Comparison of ENCODE assay signal across 1 cellular context in the genomic region with DNA sequence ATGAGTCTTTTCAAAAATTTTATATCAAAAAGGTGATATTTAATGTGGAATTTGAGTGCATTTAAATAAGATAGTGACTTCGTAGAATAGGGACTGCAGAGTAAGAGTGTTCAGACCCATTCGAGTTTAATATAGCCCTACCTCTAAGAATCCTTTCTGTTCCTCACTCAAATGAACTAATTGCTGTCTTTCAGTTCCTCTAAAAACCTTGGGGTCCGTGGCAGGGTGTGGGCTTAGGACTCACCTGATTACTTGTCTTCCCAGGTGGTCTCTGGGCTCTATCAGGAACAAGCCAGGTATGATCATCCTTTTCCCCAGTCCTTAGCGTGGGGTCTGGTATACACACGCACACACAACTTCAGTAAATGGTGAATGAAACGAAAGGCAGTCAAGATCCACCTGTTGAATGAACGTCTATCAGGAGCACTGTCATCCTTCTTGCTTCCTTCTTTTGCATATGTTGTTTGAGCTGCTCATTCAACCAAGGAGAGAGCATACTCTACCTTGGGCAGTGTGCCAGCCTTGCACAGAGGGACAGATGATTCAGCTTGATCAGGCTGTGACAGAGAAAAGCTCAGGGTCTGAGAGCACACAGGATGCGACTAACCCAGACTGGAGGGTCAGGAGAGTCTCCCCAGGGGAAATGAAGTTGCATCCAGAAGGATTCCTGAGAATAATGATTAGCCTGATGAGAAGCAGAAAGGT.
TF ChIP-seq lines count a peak whose summit lies in the region.

No MANE protein-coding gene starts in this region.

TF ChIP-seq in K562, 482 proteins besides CTCF, POLR2A, EP300 and RAD21 (continued from another document):
- TF ChIP-seq, protein P1, sequence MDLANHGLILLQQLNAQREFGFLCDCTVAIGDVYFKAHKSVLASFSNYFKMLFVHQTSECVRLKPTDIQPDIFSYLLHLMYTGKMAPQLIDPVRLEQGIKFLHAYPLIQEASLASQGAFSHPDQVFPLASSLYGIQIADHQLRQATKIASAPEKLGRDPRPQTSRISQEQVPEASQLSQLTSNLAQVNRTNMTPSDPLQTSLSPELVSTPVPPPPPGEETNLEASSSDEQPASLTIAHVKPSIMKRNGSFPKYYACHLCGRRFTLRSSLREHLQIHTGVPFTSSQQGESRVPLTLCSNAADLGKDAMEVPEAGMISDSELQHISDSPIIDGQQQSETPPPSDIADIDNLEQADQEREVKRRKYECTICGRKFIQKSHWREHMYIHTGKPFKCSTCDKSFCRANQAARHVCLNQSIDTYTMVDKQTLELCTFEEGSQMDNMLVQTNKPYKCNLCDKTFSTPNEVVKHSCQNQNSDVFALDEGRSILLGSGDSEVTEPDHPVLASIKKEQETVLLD (IDR thresholded peaks at IDR 0.05), result peak; percentile 31; the same call in 1 of the 2 replicates
- 0 out of 4 replicates have a peak, but pooled peaks of 1 of the 2 experiments have one; percentile 21 for TF ChIP-seq HDAC1 (IDR thresholded peaks at IDR 0.05)
- no peak for TF ChIP-seq ZNF263 (CRISPR knock-in tag; IDR thresholded peaks at IDR 0.05; ENCODE audit: borderline replicate concordance)
- TF ChIP-seq MLX (CRISPR knock-in tag; conservative IDR thresholded peaks at IDR 0.05), result 0 out of 4 replicates have a peak, but pooled peaks of 1 of the 2 experiments have one; percentile 54
- TF ChIP-seq JUND (IDR thresholded peaks at IDR 0.05; ENCODE audit: borderline replicate concordance, low read depth, low read length), result 0 out of 2 replicates have a peak, but pooled peaks have one; percentile 45
- TF ChIP-seq JUND (tag; IDR thresholded peaks at IDR 0.05; ENCODE audit: borderline replicate concordance, low read depth, low read length), result no peak; the same call in 2 of the 3 replicates
- TF ChIP-seq CTBP1 (IDR thresholded peaks at IDR 0.05; ENCODE audit: borderline replicate concordance), result peak; percentile 66
- TF ChIP-seq, protein P2, sequence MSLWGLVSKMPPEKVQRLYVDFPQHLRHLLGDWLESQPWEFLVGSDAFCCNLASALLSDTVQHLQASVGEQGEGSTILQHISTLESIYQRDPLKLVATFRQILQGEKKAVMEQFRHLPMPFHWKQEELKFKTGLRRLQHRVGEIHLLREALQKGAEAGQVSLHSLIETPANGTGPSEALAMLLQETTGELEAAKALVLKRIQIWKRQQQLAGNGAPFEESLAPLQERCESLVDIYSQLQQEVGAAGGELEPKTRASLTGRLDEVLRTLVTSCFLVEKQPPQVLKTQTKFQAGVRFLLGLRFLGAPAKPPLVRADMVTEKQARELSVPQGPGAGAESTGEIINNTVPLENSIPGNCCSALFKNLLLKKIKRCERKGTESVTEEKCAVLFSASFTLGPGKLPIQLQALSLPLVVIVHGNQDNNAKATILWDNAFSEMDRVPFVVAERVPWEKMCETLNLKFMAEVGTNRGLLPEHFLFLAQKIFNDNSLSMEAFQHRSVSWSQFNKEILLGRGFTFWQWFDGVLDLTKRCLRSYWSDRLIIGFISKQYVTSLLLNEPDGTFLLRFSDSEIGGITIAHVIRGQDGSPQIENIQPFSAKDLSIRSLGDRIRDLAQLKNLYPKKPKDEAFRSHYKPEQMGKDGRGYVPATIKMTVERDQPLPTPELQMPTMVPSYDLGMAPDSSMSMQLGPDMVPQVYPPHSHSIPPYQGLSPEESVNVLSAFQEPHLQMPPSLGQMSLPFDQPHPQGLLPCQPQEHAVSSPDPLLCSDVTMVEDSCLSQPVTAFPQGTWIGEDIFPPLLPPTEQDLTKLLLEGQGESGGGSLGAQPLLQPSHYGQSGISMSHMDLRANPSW (CRISPR knock-in tag; IDR thresholded peaks at IDR 0.05), result 0 out of 2 replicates have a peak, but pooled peaks have one; percentile 31
- TF ChIP-seq UBTF (IDR thresholded peaks at IDR 0.05; ENCODE audit: borderline replicate concordance in 1 of 2, low read depth in 2 of 2, low read length in 2 of 2), result 0 out of 4 replicates have a peak, but pooled peaks of 1 of the 2 experiments have one; percentile 21
- no peak for TF ChIP-seq KAT8 (IDR thresholded peaks at IDR 0.05; ENCODE audit: low read depth)
- TF ChIP-seq RCOR1 (IDR thresholded peaks at IDR 0.05; ENCODE audit: borderline replicate concordance in 1 of 2, low read depth in 2 of 2, low read length in 2 of 2), result 0 out of 4 replicates have a peak, but pooled peaks of 1 of the 2 experiments have one; percentile 30
- TF ChIP-seq MAFG (tag; conservative IDR thresholded peaks at IDR 0.05), result peak; percentile 73
- peak; percentile 12; the same call in 1 of the 2 replicates for TF ChIP-seq FOSL1 (tag; conservative IDR thresholded peaks at IDR 0.05)
- peak; percentile 52; the same call in 1 of the 2 replicates for TF ChIP-seq MAFF (IDR thresholded peaks at IDR 0.05; ENCODE audit: low read length)
- peak; percentile 82; the same call in 1 of the 2 replicates for TF ChIP-seq NFE2 (IDR thresholded peaks at IDR 0.05; ENCODE audit: low read depth)
- no peak for TF ChIP-seq SMARCB1 (IDR thresholded peaks at IDR 0.05; ENCODE audit: insufficient read length, low read depth)
- TF ChIP-seq ZNF316 (IDR thresholded peaks at IDR 0.05), result peak; percentile 79
- no peak for TF ChIP-seq DIDO1 (tag; IDR thresholded peaks at IDR 0.05; ENCODE audit: low read depth)
- peak; percentile 59 for TF ChIP-seq ARID1B (IDR thresholded peaks at IDR 0.05)
- peak; percentile 22; the same call in 1 of the 2 replicates for TF ChIP-seq ZEB2 (IDR thresholded peaks at IDR 0.05)
- TF ChIP-seq SMARCA4 (IDR thresholded peaks at IDR 0.05), result peak; percentile 35; the same call in 1 of the 2 replicates
- no peak for TF ChIP-seq LCOR (CRISPR knock-in tag; IDR thresholded peaks at IDR 0.05)
- peak; percentile 63 for TF ChIP-seq MAFK (IDR thresholded peaks at IDR 0.05; ENCODE audit: low read length)
